Comparison of ENCODE assay signal across 7 cellular contexts in genomic region chr16:29155530-29156200, GRCh38.
DNase-seq lines count a peak whose midpoint lies in the region; ATAC-seq and TF ChIP-seq lines count a peak whose summit lies in the region.
"Not testable (repeated sequence)": the region's sequence is repeated elsewhere in the genome, so short reads cannot be mapped to it uniquely, and the experiment has no call there.

No MANE protein-coding gene starts in this region.

- not testable (repeated sequence) for H2BK5ac ChIP-seq in neuronal stem cell (ENCODE audit: low read length)

- H3K79me1 ChIP-seq in neuronal stem cell (ENCODE audit: low read depth, low read length), result not testable (repeated sequence)

- not testable (repeated sequence) for H4K91ac ChIP-seq in neuronal stem cell (ENCODE audit: low read depth, low read length, poor library complexity)

- no CpG with 5 or more reads among the region's 32 CpGs for WGBS in neuronal stem cell (ENCODE audit: extremely low coverage in 2 of 2, insufficient read length in 2 of 2, insufficient replicate concordance in 1 of 2), 2 donors
- 92 to 95% methylated on average over 27 to 32 of the region's 32 CpGs for WGBS in testis, 2 donors

- H3K4me1 ChIP-seq in Caco-2, result not testable (repeated sequence)
- H3K4me1 ChIP-seq in left ventricle myocardium inferior, result peaks cover 37% of the 10 kb centered on the region
- peaks cover 5 to 17% of the 10 kb centered on the region in 2 donors for H3K4me1 ChIP-seq in neuronal stem cell (ENCODE audit: control insufficient read depth in 2 of 2, insufficient read depth in 1 of 2, low read depth in 1 of 2, low read length in 2 of 2)
- peaks cover 32% of the 10 kb centered on the region for H3K4me1 ChIP-seq in testis

- not testable (repeated sequence) for H3K36me3 ChIP-seq in Caco-2 (ENCODE audit: control insufficient read depth, insufficient read depth, low read length); left ventricle myocardium inferior; neuronal stem cell (replicated peaks in 1 of 2; ENCODE audit: control insufficient read depth in 2 of 2, insufficient read depth in 2 of 2, low read length in 2 of 2); testis (ENCODE audit: low read depth, missing control alignments)

- CTCF ChIA-PET in Caco-2 (lab: Charles Lee), result not testable (repeated sequence)

- H3K23ac ChIP-seq in neuronal stem cell (ENCODE audit: low read depth, low read length, poor library complexity), result peak overlapping the region; percentile 43

- H2AK5ac ChIP-seq in neuronal stem cell (ENCODE audit: low read depth, low read length), result peak overlapping the region; percentile 94

- peak overlapping the region; percentile 21 for H3K14ac ChIP-seq in neuronal stem cell (ENCODE audit: low read length)

- peak overlapping the region; percentile 58 for H2BK12ac ChIP-seq in neuronal stem cell (ENCODE audit: low read length)

- ATAC-seq in activated CD4-positive, CD25-positive, alpha-beta regulatory T cell treated with anti-CD3 and anti-CD28 coated beads, Interleukin-2, amount 50 U/mL, for 24 hours, result peak; percentile 20 to 37

- not testable (repeated sequence) for H3K4me3 ChIP-seq in Caco-2 (ENCODE audit: low read depth, low read length); left ventricle myocardium inferior; neuronal stem cell (ENCODE audit: low read length in 2 of 2); testis

- H3K4me2 ChIP-seq in neuronal stem cell (ENCODE audit: insufficient read depth, low read length, poor library complexity, severe bottlenecking), result not testable (repeated sequence)

- H2BK15ac ChIP-seq in neuronal stem cell (ENCODE audit: low read length), result not testable (repeated sequence)

- H3K9me3 Mint-ChIP-seq in Caco-2 (ENCODE audit: unreplicated experiment); dendritic cell treated with granulocyte-macrophage colony-stimulating factor and Interleukin-4, amounts not matched to agents 40 ng/mL and 50 ng/mL, for 4 days: not testable (repeated sequence)

- H3K27me3 ChIP-seq in Caco-2 (replicated peaks; ENCODE audit: control insufficient read depth, insufficient read depth, low read length); left ventricle myocardium inferior (ENCODE audit: low read depth); neuronal stem cell (ENCODE audit: control insufficient read depth in 3 of 3, insufficient read depth in 3 of 3, low read depth in 1 of 3, low read length in 3 of 3); testis: not testable (repeated sequence)

- not testable (repeated sequence) for H2AFZ ChIP-seq in neuronal stem cell (ENCODE audit: low read length)

- H3K4me1 Mint-ChIP-seq in Caco-2 (ENCODE audit: low read depth, unreplicated experiment), result peaks cover 13% of the 10 kb centered on the region
- H3K4me1 Mint-ChIP-seq in dendritic cell treated with granulocyte-macrophage colony-stimulating factor and Interleukin-4, amounts not matched to agents 40 ng/mL and 50 ng/mL, for 4 days (ENCODE audit: low read depth), result peaks cover 75% of the 10 kb centered on the region

- H3K9me3 ChIP-seq in Caco-2; left ventricle myocardium inferior (replicated peaks); neuronal stem cell (replicated peaks in 1 of 2; ENCODE audit: control insufficient read depth in 2 of 2, insufficient read depth in 1 of 2, low read depth in 1 of 2, low read length in 2 of 2); testis: not testable (repeated sequence)

- TF ChIP-seq CTCF in Caco-2 (IDR thresholded peaks at IDR 0.05; ENCODE audit: insufficient read depth in 1 of 2, low read depth in 1 of 2, low read length in 1 of 2, severe bottlenecking in 1 of 2, unreplicated experiment in 1 of 2); left ventricle myocardium inferior (IDR thresholded peaks at IDR 0.05; ENCODE audit: borderline replicate concordance); testis (IDR thresholded peaks at IDR 0.05): not testable (repeated sequence)

- not testable (repeated sequence) for TF ChIP-seq POLR2A in testis (IDR thresholded peaks at IDR 0.05)

- not testable (repeated sequence) for H3K9ac ChIP-seq in neuronal stem cell (ENCODE audit: low read depth, low read length, poor library complexity)

- peak overlapping the region; percentile 33 for H3K27ac Mint-ChIP-seq in Caco-2 (ENCODE audit: unreplicated experiment)
- H3K27ac Mint-ChIP-seq in dendritic cell treated with granulocyte-macrophage colony-stimulating factor and Interleukin-4, amounts not matched to agents 40 ng/mL and 50 ng/mL, for 4 days, result peak overlapping the region; percentile 87

- not testable (repeated sequence) for H3K36me3 Mint-ChIP-seq in Caco-2 (ENCODE audit: insufficient read depth, unreplicated experiment)
- H3K36me3 Mint-ChIP-seq in dendritic cell treated with granulocyte-macrophage colony-stimulating factor and Interleukin-4, amounts not matched to agents 40 ng/mL and 50 ng/mL, for 4 days (ENCODE audit: low read depth), result peaks cover 60% of the 10 kb centered on the region

- H3K4me3 Mint-ChIP-seq in Caco-2 (ENCODE audit: unreplicated experiment); dendritic cell treated with granulocyte-macrophage colony-stimulating factor and Interleukin-4, amounts not matched to agents 40 ng/mL and 50 ng/mL, for 4 days: not testable (repeated sequence)

- POLR2A ChIA-PET in Caco-2 (lab: Charles Lee), result not testable (repeated sequence)

- peak overlapping the region; percentile 28 for H3K18ac ChIP-seq in neuronal stem cell (ENCODE audit: low read length)

- not testable (repeated sequence) for DNase-seq in Caco-2; left ventricle myocardium inferior; neuronal stem cell (ENCODE audit: low spot score); testis
- DNase-seq in activated gamma-delta T cell treated with Interleukin-2 at 50 U/mL for 16 hours, result peak; percentile 20

- H3K27ac ChIP-seq in left ventricle myocardium inferior (replicated peaks) (peak overlapping the region; percentile 88), testis (peak overlapping the region; percentile 31 to 85)
- H3K27ac ChIP-seq in neuronal stem cell (replicated peaks; ENCODE audit: low read length), result not testable (repeated sequence)

- BruUV-seq in Caco-2 (replicated peaks; lab: Mats Ljungman, UMichigan), result not testable (repeated sequence)

- intact Hi-C loops in Caco-2 (cut with micrococcal nuclease; ENCODE audit: unreplicated experiment); dendritic cell treated with granulocyte-macrophage colony-stimulating factor and Interleukin-4, amounts not matched to agents 40 ng/mL and 50 ng/mL, for 4 days (cut with micrococcal nuclease); left ventricle myocardium inferior (cut with micrococcal nuclease); testis (cut with DNase I; ENCODE audit: low total_unique reads): not testable (repeated sequence)

- H2BK120ac ChIP-seq in neuronal stem cell (ENCODE audit: low read depth, low read length), result not testable (repeated sequence)

- not testable (repeated sequence) for H3K4ac ChIP-seq in neuronal stem cell (ENCODE audit: low read length)

- H4K8ac ChIP-seq in neuronal stem cell (ENCODE audit: low read depth, low read length), result not testable (repeated sequence)

- H3K27me3 Mint-ChIP-seq in Caco-2 (ENCODE audit: insufficient read depth, unreplicated experiment), result not testable (repeated sequence)
- peaks cover 76% of the 10 kb centered on the region for H3K27me3 Mint-ChIP-seq in dendritic cell treated with granulocyte-macrophage colony-stimulating factor and Interleukin-4, amounts not matched to agents 40 ng/mL and 50 ng/mL, for 4 days
